In genomic region chr3:138376663-138377062, GRCh38 we compare ENCODE assay signal across 19 cellular contexts. TPM values are rescaled to one million over a fixed set of nuclear protein-coding genes. Genes with fewer than 3 reads are reported as not detected.
DNase-seq lines count a peak whose midpoint lies in the region; ATAC-seq and TF ChIP-seq lines count a peak whose summit lies in the region.
"Had no signal": no experiment of that assay in that cellular context is flagged by ENCODE, and none has a peak within 500 bp of the region (broad histone marks: within the 10 kb centered on the region; RNA-seq: fewer than 3 reads in every experiment).

No MANE protein-coding gene starts in this region.

- DNase-seq in Right ventricle myocardium inferior (ENCODE audit: missing footprints): no peak
- no peak for DNase-seq in left cardiac atrium
- DNase-seq in heart right ventricle: no peak
- no peak for DNase-seq in psoas muscle
- DNase-seq in natural killer cell: no peak
- DNase-seq: CD8-positive, alpha-beta T cell; COR-L47; DMS153; DMS79 treated with DMSO at 0.1 percent for 48 hours; EL; GM23248 had no signal

- TF ChIP-seq CTCF in heart right ventricle (IDR thresholded peaks at IDR 0.05) (no peak), psoas muscle (IDR thresholded peaks at IDR 0.05) (no peak), natural killer cell (IDR thresholded peaks at IDR 0.05) (no peak)

- intact Hi-C loops in Right ventricle myocardium inferior (cut with DNase I) (no loop called here), left cardiac atrium (cut with DNase I) (no loop called here), heart right ventricle (cut with DNase I) (no loop called here), psoas muscle (cut with DNase I) (no loop called here), natural killer cell (cut with micrococcal nuclease) (no loop called here)

- H3K27ac ChIP-seq in heart right ventricle: peak overlapping the region in 9 of 10 donors; percentile 56 to 94 (median 86)
- H3K27ac ChIP-seq in psoas muscle: no peak overlapping the region
- H3K27ac ChIP-seq: 22Rv1, GM23248 had no signal

- H3K9me3 ChIP-seq in heart right ventricle (no peaks in the 10 kb centered on the region), psoas muscle (no peaks in the 10 kb centered on the region)

- peaks cover 6 to 11% of the 10 kb centered on the region in 2 donors for H3K27me3 Mint-ChIP-seq in natural killer cell (ENCODE audit: low read depth in 2 of 2)

- H3K27me3 ChIP-seq in heart right ventricle (no peaks in the 10 kb centered on the region), psoas muscle (ENCODE audit: insufficient read depth in 3 of 3, low read length in 2 of 3) (no peaks in the 10 kb centered on the region)

- H3K9me3 Mint-ChIP-seq in natural killer cell: no peaks in the 10 kb centered on the region
- H3K9me3 Mint-ChIP-seq: CD8-positive, alpha-beta T cell had no signal

- 44 to 57% methylated on average over 2 of the region's 2 CpGs for WGBS in heart right ventricle, 2 donors
- whole genome bisulfite sequencing in psoas muscle, 3 donors: 30 to 40% (median 32%) methylated on average over 2 of the region's 2 CpGs

- H3K4me1 ChIP-seq in heart right ventricle (peaks cover 6 to 89% (median 57%) of the 10 kb centered on the region in 9 donors), psoas muscle (peaks cover 72% of the 10 kb centered on the region)

- no peak overlapping the region for H3K4me3 Mint-ChIP-seq in natural killer cell
- H3K4me3 Mint-ChIP-seq: CD14-positive monocyte; CD8-positive, alpha-beta T cell had no signal

- no peak overlapping the region for H3K27ac Mint-ChIP-seq in natural killer cell
- H3K27ac Mint-ChIP-seq: CD14-positive monocyte; CD8-positive, alpha-beta T cell had no signal

- H3K36me3 ChIP-seq in heart right ventricle (peaks cover 0 to 33% (median 0%) of the 10 kb centered on the region in 9 donors), psoas muscle (ENCODE audit: insufficient read depth in 1 of 2, low read depth in 1 of 2) (peaks cover 0 to 44% of the 10 kb centered on the region in 2 donors)

- H3K4me1 Mint-ChIP-seq in natural killer cell: no peaks in the 10 kb centered on the region

- ATAC-seq in Right ventricle myocardium inferior: peak; percentile 53
- ATAC-seq in left cardiac atrium: no peak
- ATAC-seq in heart right ventricle: peak in 3 of 8 donors; percentile 18 to 74 (median 34)
- ATAC-seq in psoas muscle: peak; percentile 35 to 94 (median 87)
- no peak for ATAC-seq in natural killer cell
- no peak for ATAC-seq in HG02610 (IDR thresholded peaks at IDR 0.05; ENCODE audit: unreplicated experiment)
- no peak for ATAC-seq in HG03175 (IDR thresholded peaks at IDR 0.05; ENCODE audit: unreplicated experiment)
- ATAC-seq: CD8-positive, alpha-beta T cell; HCT116 had no signal

- H3K4me3 ChIP-seq in heart right ventricle (no peak overlapping the region), psoas muscle (no peak overlapping the region)
- H3K4me3 ChIP-seq: GM23248 had no signal

- no peaks in the 10 kb centered on the region for H3K36me3 Mint-ChIP-seq in natural killer cell
- H3K36me3 Mint-ChIP-seq: CD8-positive, alpha-beta T cell had no signal

RNA-seq across cellular contexts. Expression of gene MRAS, which starts 28.3 kb away (rescaled TPM):
- 396 TPM for total RNA-seq in Right ventricle myocardium inferior
- total RNA-seq in left cardiac atrium: 100 to 1,000 TPM; 213 to 242 TPM
- 100 to 1,000 TPM; 221 to 381 (median 266) TPM for total RNA-seq in heart right ventricle
- polyA plus RNA-seq in heart right ventricle: 100 to 1,000 TPM in 1 of 2 donors, 10 to 100 TPM in 1; 78.6 to 128 TPM
- total RNA-seq in psoas muscle: 100 to 1,000 TPM; 107 to 166 (median 123) TPM
- 10 to 100 TPM; 43.8 to 88.9 (median 62.7) TPM for polyA plus RNA-seq in psoas muscle
- 1 to 10 TPM; 1.2 to 4.9 (median 2.4) TPM for total RNA-seq in natural killer cell
- total RNA-seq: CD8-positive, alpha-beta T cell had no signal

RNA-seq across cellular contexts. Expression of gene NME9, which starts 47.0 kb away (rescaled TPM):
- total RNA-seq in Right ventricle myocardium inferior (not detected), left cardiac atrium (not detected), heart right ventricle (under 1 TPM in 1 of 10 donors, not detected in 9; 0.44 TPM), psoas muscle (1 to 10 TPM; 1.4 to 3.1 (median 1.7) TPM), natural killer cell (not detected)
- polyA plus RNA-seq in heart right ventricle (under 1 TPM in 1 of 2 donors, not detected in 1; 0.15 TPM), psoas muscle (under 1 TPM; 0.04 to 0.80 (median 0.68) TPM)
- total RNA-seq: A673, GM23248, HT-29 had no signal
- polyA plus RNA-seq: BJ, CD14-positive monocyte had no signal

RNA-seq across cellular contexts. Expression of gene ESYT3, which starts 57.8 kb away (rescaled TPM):
- total RNA-seq in Right ventricle myocardium inferior: 1.4 TPM
- total RNA-seq in left cardiac atrium: under 1 TPM; 0.52 to 0.91 TPM
- 1 to 10 TPM in 8 of 10 donors, under 1 TPM in 2; 0.82 to 2.4 (median 1.2) TPM for total RNA-seq in heart right ventricle
- polyA plus RNA-seq in heart right ventricle: under 1 TPM; 0.26 to 0.80 TPM
- total RNA-seq in psoas muscle: 1 to 10 TPM; 1.2 to 4.5 (median 2.3) TPM
- 1 to 10 TPM in 1 of 3 donors, under 1 TPM in 2; 0.35 to 3.5 (median 0.37) TPM for polyA plus RNA-seq in psoas muscle
- total RNA-seq in natural killer cell: not detected
- total RNA-seq: CD8-positive, alpha-beta T cell; HT-29 had no signal
- polyA plus RNA-seq: CD14-positive monocyte had no signal

Comparison
In these comparisons a context has a peak if more than half of its experiments do, and no peak if none do; other contexts are left out.
1. ATAC-seq: peak in Right ventricle myocardium inferior (single experiment) and psoas muscle (4 of 4); none in left cardiac atrium (0 of 2), natural killer cell (0 of 3), HG02610 (single experiment) and HG03175 (single experiment).
2. RNA of gene MRAS, which starts 28.3 kb away (total RNA-seq): 396 TPM in Right ventricle myocardium inferior (single experiment), 221 to 381 TPM in heart right ventricle, 213 to 242 TPM in left cardiac atrium and 107 to 166 TPM in psoas muscle; 1.2 to 4.9 TPM in natural killer cell; every median in the first group is over 10 times any median in the second.